ENCODE assay signal across 1 cellular context in the genomic region with DNA sequence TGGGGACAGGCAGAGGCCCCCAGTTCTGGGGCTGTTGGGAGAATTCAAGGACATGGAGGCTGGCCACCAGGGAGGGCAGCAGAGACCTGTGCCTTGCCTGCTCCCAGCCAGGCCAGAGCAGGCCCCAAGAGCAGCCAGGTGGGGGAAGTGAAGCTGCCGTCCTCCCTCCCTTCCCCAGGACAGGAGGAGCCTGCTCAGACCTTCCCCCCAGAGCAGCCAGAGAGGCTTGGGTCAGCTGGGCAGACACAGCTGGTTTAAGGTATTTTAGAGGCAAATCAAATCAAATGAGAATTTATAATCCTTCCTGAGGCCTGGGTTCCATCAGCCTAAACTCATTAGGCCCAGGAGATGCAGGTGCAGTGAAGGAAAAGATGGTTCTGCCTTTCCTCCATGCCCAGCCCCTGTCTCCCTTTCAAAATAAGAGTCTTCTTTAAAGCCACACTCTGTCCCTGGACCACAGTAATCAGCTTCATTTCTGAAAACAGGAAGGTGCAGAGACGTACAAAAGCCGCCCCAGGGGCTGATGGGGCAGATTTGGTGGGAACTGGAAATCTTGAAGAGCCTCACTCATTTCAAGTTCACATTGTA.
TF ChIP-seq lines count a peak whose summit lies in the region.

No MANE protein-coding gene starts in this region.

TF ChIP-seq in H1, 55 proteins besides CTCF, POLR2A, EP300 and RAD21:
- TF ChIP-seq JUND (IDR thresholded peaks at IDR 0.05; ENCODE audit: low read length) (no peak), KDM1A (IDR thresholded peaks at IDR 0.05; ENCODE audit: borderline replicate concordance, low read length) (no peak), KDM5A (IDR thresholded peaks at IDR 0.05; ENCODE audit: low read length) (no peak), RNF2 (IDR thresholded peaks at IDR 0.05; ENCODE audit: borderline replicate concordance, low read depth, low read length, missing control alignments, poor library complexity, severe bottlenecking) (no peak), TAF7 (optimal IDR thresholded peaks at IDR 0.05; ENCODE audit: borderline replicate concordance, low read depth, low read length) (no peak), POU5F1 (IDR thresholded peaks at IDR 0.05; ENCODE audit: low read depth, low read length) (no peak), GABPA (IDR thresholded peaks at IDR 0.05; ENCODE audit: borderline replicate concordance, insufficient read depth, low read length) (no peak), BACH1 (IDR thresholded peaks at IDR 0.05; ENCODE audit: low read length) (no peak), SP2 (IDR thresholded peaks at IDR 0.05; ENCODE audit: low read length) (no peak), KDM4A (IDR thresholded peaks at IDR 0.05; ENCODE audit: low read depth, low read length, severe bottlenecking) (no peak), SP4 (IDR thresholded peaks at IDR 0.05; ENCODE audit: low read length) (no peak), ASH2L (IDR thresholded peaks at IDR 0.05; ENCODE audit: low read length) (no peak), CREB1 (IDR thresholded peaks at IDR 0.05) (no peak), CTBP2 (IDR thresholded peaks at IDR 0.05; ENCODE audit: borderline replicate concordance, insufficient read depth, insufficient read length, low read length) (no peak), ZNF274 (IDR thresholded peaks at IDR 0.05; ENCODE audit: borderline replicate concordance, extremely low read depth, low read length) (no peak)
- TF ChIP-seq, protein P1, sequence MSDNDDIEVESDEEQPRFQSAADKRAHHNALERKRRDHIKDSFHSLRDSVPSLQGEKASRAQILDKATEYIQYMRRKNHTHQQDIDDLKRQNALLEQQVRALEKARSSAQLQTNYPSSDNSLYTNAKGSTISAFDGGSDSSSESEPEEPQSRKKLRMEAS (IDR thresholded peaks at IDR 0.05) = no peak
TF ChIP-seq in H1: peak in this region for 0.
